ENCODE assay signal across 2 cellular contexts in the genomic region with DNA sequence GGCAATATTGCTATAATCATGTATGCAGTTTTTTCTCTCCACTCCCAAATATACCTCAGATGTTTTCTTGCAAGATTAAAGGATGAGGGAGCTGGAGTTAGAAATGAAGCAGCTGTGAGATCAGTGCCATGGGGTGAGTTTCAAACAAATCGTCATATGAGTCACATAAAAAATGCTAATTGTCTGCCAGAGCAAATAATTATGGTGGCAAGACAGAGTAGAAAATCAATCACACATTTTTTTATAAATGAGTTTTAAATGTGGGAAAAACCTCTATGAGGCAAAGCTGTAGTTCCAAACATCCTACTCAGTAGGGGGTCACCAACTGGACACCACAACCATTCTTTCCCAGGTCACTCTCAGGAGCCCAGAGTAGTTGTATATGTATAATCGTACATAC.
A peak's percentile ranks its signal among the peaks of the same experiment; 100 is the strongest.
TF ChIP-seq lines count a peak whose summit lies in the region.

No MANE protein-coding gene starts in this region.

TF ChIP-seq in HepG2, 621 proteins besides CTCF, POLR2A, EP300 and RAD21:
- no peak for TF ChIP-seq ETV5 (CRISPR knock-in tag; IDR thresholded peaks at IDR 0.05; ENCODE audit: borderline replicate concordance)
- TF ChIP-seq, protein P1, sequence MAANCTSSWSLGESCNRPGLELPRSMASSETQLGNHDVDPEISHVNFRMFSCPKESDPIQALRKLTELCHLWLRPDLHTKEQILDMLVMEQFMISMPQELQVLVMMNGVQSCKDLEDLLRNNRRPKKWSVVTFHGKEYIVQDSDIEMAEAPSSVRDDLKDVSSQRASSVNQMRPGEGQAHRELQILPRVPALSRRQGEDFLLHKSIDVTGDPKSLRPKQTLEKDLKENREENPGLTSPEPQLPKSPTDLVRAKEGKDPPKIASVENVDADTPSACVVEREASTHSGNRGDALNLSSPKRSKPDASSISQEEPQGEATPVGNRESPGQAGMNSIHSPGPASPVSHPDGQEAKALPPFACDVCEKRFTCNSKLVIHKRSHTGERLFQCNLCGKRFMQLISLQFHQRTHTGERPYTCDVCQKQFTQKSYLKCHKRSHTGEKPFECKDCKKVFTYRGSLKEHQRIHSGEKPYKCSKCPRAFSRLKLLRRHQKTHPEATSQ (CRISPR knock-in tag; IDR thresholded peaks at IDR 0.05; ENCODE audit: borderline replicate concordance) = no peak
- 0 out of 2 replicates have a peak, but pooled peaks have one; percentile 16 for TF ChIP-seq CREB1 (IDR thresholded peaks at IDR 0.05)
- TF ChIP-seq CREB1 (CRISPR knock-in tag; IDR thresholded peaks at IDR 0.05) = no peak
- TF ChIP-seq, protein P2, sequence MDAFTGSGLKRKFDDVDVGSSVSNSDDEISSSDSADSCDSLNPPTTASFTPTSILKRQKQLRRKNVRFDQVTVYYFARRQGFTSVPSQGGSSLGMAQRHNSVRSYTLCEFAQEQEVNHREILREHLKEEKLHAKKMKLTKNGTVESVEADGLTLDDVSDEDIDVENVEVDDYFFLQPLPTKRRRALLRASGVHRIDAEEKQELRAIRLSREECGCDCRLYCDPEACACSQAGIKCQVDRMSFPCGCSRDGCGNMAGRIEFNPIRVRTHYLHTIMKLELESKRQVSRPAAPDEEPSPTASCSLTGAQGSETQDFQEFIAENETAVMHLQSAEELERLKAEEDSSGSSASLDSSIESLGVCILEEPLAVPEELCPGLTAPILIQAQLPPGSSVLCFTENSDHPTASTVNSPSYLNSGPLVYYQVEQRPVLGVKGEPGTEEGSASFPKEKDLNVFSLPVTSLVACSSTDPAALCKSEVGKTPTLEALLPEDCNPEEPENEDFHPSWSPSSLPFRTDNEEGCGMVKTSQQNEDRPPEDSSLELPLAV (CRISPR knock-in tag; conservative IDR thresholded peaks at IDR 0.05; ENCODE audit: low read depth) = no peak

TF ChIP-seq in WTC11, 78 proteins besides CTCF, POLR2A, EP300 and RAD21 (continued from another document):
- TF ChIP-seq ZBTB21 (CRISPR knock-in tag; IDR thresholded peaks at IDR 0.05; ENCODE audit: borderline replicate concordance) = no peak
- no peak for TF ChIP-seq ELF4 (CRISPR knock-in tag; IDR thresholded peaks at IDR 0.05; ENCODE audit: low read depth)
- no peak for TF ChIP-seq NFE2L1 (CRISPR knock-in tag; IDR thresholded peaks at IDR 0.05)
- no peak for TF ChIP-seq NR1H2 (CRISPR knock-in tag; IDR thresholded peaks at IDR 0.05)
- no peak for TF ChIP-seq CREB1 (CRISPR knock-in tag; IDR thresholded peaks at IDR 0.05)
- TF ChIP-seq, protein P3, sequence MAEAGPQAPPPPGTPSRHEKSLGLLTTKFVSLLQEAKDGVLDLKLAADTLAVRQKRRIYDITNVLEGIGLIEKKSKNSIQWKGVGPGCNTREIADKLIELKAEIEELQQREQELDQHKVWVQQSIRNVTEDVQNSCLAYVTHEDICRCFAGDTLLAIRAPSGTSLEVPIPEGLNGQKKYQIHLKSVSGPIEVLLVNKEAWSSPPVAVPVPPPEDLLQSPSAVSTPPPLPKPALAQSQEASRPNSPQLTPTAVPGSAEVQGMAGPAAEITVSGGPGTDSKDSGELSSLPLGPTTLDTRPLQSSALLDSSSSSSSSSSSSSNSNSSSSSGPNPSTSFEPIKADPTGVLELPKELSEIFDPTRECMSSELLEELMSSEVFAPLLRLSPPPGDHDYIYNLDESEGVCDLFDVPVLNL (CRISPR knock-in tag; IDR thresholded peaks at IDR 0.05; ENCODE audit: borderline replicate concordance, low read depth) = no peak
- TF ChIP-seq, protein P4, sequence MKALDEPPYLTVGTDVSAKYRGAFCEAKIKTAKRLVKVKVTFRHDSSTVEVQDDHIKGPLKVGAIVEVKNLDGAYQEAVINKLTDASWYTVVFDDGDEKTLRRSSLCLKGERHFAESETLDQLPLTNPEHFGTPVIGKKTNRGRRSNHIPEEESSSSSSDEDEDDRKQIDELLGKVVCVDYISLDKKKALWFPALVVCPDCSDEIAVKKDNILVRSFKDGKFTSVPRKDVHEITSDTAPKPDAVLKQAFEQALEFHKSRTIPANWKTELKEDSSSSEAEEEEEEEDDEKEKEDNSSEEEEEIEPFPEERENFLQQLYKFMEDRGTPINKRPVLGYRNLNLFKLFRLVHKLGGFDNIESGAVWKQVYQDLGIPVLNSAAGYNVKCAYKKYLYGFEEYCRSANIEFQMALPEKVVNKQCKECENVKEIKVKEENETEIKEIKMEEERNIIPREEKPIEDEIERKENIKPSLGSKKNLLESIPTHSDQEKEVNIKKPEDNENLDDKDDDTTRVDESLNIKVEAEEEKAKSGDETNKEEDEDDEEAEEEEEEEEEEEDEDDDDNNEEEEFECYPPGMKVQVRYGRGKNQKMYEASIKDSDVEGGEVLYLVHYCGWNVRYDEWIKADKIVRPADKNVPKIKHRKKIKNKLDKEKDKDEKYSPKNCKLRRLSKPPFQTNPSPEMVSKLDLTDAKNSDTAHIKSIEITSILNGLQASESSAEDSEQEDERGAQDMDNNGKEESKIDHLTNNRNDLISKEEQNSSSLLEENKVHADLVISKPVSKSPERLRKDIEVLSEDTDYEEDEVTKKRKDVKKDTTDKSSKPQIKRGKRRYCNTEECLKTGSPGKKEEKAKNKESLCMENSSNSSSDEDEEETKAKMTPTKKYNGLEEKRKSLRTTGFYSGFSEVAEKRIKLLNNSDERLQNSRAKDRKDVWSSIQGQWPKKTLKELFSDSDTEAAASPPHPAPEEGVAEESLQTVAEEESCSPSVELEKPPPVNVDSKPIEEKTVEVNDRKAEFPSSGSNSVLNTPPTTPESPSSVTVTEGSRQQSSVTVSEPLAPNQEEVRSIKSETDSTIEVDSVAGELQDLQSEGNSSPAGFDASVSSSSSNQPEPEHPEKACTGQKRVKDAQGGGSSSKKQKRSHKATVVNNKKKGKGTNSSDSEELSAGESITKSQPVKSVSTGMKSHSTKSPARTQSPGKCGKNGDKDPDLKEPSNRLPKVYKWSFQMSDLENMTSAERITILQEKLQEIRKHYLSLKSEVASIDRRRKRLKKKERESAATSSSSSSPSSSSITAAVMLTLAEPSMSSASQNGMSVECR (CRISPR knock-in tag; IDR thresholded peaks at IDR 0.05; ENCODE audit: borderline replicate concordance) = no peak
- TF ChIP-seq, protein P5, sequence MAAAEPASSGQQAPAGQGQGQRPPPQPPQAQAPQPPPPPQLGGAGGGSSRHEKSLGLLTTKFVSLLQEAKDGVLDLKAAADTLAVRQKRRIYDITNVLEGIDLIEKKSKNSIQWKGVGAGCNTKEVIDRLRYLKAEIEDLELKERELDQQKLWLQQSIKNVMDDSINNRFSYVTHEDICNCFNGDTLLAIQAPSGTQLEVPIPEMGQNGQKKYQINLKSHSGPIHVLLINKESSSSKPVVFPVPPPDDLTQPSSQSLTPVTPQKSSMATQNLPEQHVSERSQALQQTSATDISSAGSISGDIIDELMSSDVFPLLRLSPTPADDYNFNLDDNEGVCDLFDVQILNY (CRISPR knock-in tag; IDR thresholded peaks at IDR 0.05) = no peak
- no peak for TF ChIP-seq ZNF317 (CRISPR knock-in tag; IDR thresholded peaks at IDR 0.05; ENCODE audit: borderline replicate concordance, low read depth)
- TF ChIP-seq, protein P6, sequence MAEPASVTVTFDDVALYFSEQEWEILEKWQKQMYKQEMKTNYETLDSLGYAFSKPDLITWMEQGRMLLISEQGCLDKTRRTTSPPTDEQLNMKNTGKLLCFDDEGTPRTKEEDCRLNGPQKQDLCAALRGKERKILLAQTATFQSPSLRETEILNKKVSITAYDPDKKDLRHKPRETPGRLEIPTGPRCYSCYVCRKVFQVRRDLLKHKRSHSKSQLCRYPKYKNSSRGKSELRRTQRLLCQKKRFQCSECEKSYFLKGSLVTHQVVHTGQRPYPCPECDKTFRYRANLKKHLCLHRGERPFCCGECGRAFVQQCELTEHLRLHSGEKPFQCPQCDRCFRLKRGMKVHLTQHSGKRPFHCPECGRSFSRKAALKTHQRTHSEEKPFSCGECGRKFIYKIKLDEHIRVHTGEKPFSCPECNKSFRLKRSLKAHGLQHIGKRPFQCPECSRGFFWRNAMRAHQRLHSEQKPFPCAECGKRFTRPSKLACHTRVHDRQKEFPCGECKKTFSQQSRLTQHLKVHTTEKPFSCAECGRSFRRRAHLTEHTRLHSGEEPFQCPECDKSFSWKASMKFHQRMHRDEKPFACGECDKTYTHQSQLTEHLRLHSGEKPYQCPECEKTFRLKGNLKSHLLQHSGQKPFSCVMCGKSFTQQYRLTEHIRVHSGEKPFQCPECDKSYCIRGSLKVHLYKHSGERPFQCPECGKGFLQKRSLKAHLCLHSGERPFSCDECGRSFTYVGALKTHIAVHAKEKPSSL (CRISPR knock-in tag; conservative IDR thresholded peaks at IDR 0.05) = no peak
- TF ChIP-seq, protein P7, sequence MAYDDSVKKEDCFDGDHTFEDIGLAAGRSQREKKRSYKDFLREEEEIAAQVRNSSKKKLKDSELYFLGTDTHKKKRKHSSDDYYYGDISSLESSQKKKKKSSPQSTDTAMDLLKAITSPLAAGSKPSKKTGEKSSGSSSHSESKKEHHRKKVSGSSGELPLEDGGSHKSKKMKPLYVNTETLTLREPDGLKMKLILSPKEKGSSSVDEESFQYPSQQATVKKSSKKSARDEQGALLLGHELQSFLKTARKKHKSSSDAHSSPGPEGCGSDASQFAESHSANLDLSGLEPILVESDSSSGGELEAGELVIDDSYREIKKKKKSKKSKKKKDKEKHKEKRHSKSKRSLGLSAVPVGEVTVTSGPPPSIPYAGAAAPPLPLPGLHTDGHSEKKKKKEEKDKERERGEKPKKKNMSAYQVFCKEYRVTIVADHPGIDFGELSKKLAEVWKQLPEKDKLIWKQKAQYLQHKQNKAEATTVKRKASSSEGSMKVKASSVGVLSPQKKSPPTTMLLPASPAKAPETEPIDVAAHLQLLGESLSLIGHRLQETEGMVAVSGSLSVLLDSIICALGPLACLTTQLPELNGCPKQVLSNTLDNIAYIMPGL (CRISPR knock-in tag; IDR thresholded peaks at IDR 0.05) = no peak
- TF ChIP-seq SP1 (CRISPR knock-in tag; conservative IDR thresholded peaks at IDR 0.05) = no peak
- no peak for TF ChIP-seq HMGA2 (CRISPR knock-in tag; IDR thresholded peaks at IDR 0.05)
- TF ChIP-seq ZNF671 (CRISPR knock-in tag; IDR thresholded peaks at IDR 0.05) = no peak
- TF ChIP-seq, protein P8, sequence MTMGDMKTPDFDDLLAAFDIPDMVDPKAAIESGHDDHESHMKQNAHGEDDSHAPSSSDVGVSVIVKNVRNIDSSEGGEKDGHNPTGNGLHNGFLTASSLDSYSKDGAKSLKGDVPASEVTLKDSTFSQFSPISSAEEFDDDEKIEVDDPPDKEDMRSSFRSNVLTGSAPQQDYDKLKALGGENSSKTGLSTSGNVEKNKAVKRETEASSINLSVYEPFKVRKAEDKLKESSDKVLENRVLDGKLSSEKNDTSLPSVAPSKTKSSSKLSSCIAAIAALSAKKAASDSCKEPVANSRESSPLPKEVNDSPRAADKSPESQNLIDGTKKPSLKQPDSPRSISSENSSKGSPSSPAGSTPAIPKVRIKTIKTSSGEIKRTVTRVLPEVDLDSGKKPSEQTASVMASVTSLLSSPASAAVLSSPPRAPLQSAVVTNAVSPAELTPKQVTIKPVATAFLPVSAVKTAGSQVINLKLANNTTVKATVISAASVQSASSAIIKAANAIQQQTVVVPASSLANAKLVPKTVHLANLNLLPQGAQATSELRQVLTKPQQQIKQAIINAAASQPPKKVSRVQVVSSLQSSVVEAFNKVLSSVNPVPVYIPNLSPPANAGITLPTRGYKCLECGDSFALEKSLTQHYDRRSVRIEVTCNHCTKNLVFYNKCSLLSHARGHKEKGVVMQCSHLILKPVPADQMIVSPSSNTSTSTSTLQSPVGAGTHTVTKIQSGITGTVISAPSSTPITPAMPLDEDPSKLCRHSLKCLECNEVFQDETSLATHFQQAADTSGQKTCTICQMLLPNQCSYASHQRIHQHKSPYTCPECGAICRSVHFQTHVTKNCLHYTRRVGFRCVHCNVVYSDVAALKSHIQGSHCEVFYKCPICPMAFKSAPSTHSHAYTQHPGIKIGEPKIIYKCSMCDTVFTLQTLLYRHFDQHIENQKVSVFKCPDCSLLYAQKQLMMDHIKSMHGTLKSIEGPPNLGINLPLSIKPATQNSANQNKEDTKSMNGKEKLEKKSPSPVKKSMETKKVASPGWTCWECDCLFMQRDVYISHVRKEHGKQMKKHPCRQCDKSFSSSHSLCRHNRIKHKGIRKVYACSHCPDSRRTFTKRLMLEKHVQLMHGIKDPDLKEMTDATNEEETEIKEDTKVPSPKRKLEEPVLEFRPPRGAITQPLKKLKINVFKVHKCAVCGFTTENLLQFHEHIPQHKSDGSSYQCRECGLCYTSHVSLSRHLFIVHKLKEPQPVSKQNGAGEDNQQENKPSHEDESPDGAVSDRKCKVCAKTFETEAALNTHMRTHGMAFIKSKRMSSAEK (CRISPR knock-in tag; IDR thresholded peaks at IDR 0.05; ENCODE audit: borderline replicate concordance) = no peak
- TF ChIP-seq EMX1 (CRISPR knock-in tag; IDR thresholded peaks at IDR 0.05) = no peak
- no peak for TF ChIP-seq ETV6 (CRISPR knock-in tag; IDR thresholded peaks at IDR 0.05)
- TF ChIP-seq ESRRA (CRISPR knock-in tag; IDR thresholded peaks at IDR 0.05; ENCODE audit: borderline replicate concordance) = no peak
